ENCODE assay signal across 36 cellular contexts in genomic region chr1:58767143-58767542, GRCh38.
"Had no signal": no experiment of that assay in that cellular context is flagged by ENCODE, and none has a peak within 500 bp of the region (broad histone marks: within the 10 kb centered on the region; RNA-seq: fewer than 3 reads in every experiment).

No MANE protein-coding gene starts in this region.

- H3K27ac Mint-ChIP-seq: activated CD4-positive, alpha-beta T cell treated with anti-CD3 and anti-CD28 coated beads, Interleukin-2, amount 10 ng/mL, durations not matched to agents 24 days and 14 days; activated CD8-positive, alpha-beta T cell treated with anti-CD3 and anti-CD28 coated beads, Interleukin-2, amount 10 ng/mL, durations not matched to agents 7 days and 5 days; activated naive CD8-positive, alpha-beta T cell treated with anti-CD3 and anti-CD28 coated beads, Interleukin-2, amount 10 ng/mL, durations not matched to agents 7 days and 5 days; activated T-cell treated with anti-CD3 and anti-CD28 coated beads, Interleukin-2, amount 50 U/mL, for 24 hours; activated T-helper 2 cell treated with anti-CD3 and anti-CD28 coated beads, Interferon-gamma antibody, Interleukin-2, Interleukin-4, amounts not matched to agents 10 μg/mL and 5 μg/mL and 100 μg/mL, durations not matched to agents 14 hours and 24 hours and 36 hours; T-helper 1 cell treated with Interleukin-12 subunit alpha and Interleukin-12 subunit beta and Interleukin-4 antibody, amounts not matched to agents 30 μg/mL and 1 μg/mL, for 36 hours; T-helper 2 cell treated with Interferon-gamma antibody and Interleukin-4, amounts not matched to agents 5 μg/mL and 100 μg/mL, for 36 hours had no signal

- H3K36me3 ChIP-seq: ascending aorta, breast epithelium, MG63, Peyer's patch, SJCRH30 had no signal

- FAIRE-seq: TTC549 had no signal

- ATAC-seq: activated CD8-positive, alpha-beta T cell treated with anti-CD3 and anti-CD28 coated beads, Interleukin-2, amount 10 ng/mL, durations not matched to agents 7 days and 5 days; PC-3 had no signal

- H3K27me3 ChIP-seq: ascending aorta, breast epithelium, MG63, Peyer's patch, SJCRH30 had no signal

- H3K4me2 ChIP-seq: SK-N-SH had no signal

- H3K4me1 Mint-ChIP-seq: activated naive CD4-positive, alpha-beta T cell treated with anti-CD3 and anti-CD28 coated beads, Interleukin-2, amount 50 U/mL, for 24 hours had no signal

- H3K4me3 Mint-ChIP-seq: activated CD4-positive, alpha-beta T cell treated with anti-CD3 and anti-CD28 coated beads, Interleukin-2, amount 10 ng/mL, durations not matched to agents 24 days and 14 days; activated CD8-positive, alpha-beta T cell treated with anti-CD3 and anti-CD28 coated beads, Interleukin-2, amount 10 ng/mL, durations not matched to agents 7 days and 5 days; activated naive CD4-positive, alpha-beta T cell treated with anti-CD3 and anti-CD28 coated beads, Interleukin-2, amount 50 U/mL, for 24 hours; activated naive CD8-positive, alpha-beta T cell treated with anti-CD3 and anti-CD28 coated beads, Interleukin-2, amount 10 ng/mL, durations not matched to agents 7 days and 5 days; activated T-cell treated with anti-CD3 and anti-CD28 coated beads, Interleukin-2, amount 50 U/mL, for 24 hours; T-helper 1 cell treated with Interleukin-12 subunit alpha and Interleukin-12 subunit beta and Interleukin-4 antibody, amounts not matched to agents 30 μg/mL and 1 μg/mL, for 36 hours; T-helper 2 cell treated with Interferon-gamma antibody and Interleukin-4, amounts not matched to agents 5 μg/mL and 100 μg/mL, for 36 hours had no signal

- H3K36me3 Mint-ChIP-seq: activated naive CD4-positive, alpha-beta T cell treated with anti-CD3 and anti-CD28 coated beads, Interleukin-2, amount 50 U/mL, for 24 hours had no signal

- H3K9ac ChIP-seq: SK-N-SH had no signal

- H3K27ac ChIP-seq: ascending aorta, breast epithelium, Peyer's patch, RWPE1, SJCRH30 had no signal

- H3K9me3 Mint-ChIP-seq: activated CD4-positive, alpha-beta T cell treated with anti-CD3 and anti-CD28 coated beads, Interleukin-2, amount 10 ng/mL, durations not matched to agents 24 days and 14 days; activated naive CD4-positive, alpha-beta T cell treated with anti-CD3 and anti-CD28 coated beads, Interleukin-2, amount 50 U/mL, for 24 hours; activated naive CD8-positive, alpha-beta T cell treated with anti-CD3 and anti-CD28 coated beads, Interleukin-2, amount 10 ng/mL, durations not matched to agents 7 days and 5 days; activated T-cell treated with anti-CD3 and anti-CD28 coated beads, Interleukin-2, amount 50 U/mL, for 24 hours; activated T-helper 2 cell treated with anti-CD3 and anti-CD28 coated beads, Interferon-gamma antibody, Interleukin-2, Interleukin-4, amounts not matched to agents 10 μg/mL and 5 μg/mL and 100 μg/mL, durations not matched to agents 14 hours and 24 hours and 36 hours; T-helper 1 cell treated with Interleukin-12 subunit alpha and Interleukin-12 subunit beta and Interleukin-4 antibody, amounts not matched to agents 30 μg/mL and 1 μg/mL, for 36 hours; T-helper 2 cell treated with Interferon-gamma antibody and Interleukin-4, amounts not matched to agents 5 μg/mL and 100 μg/mL, for 36 hours had no signal

- H3K27me3 Mint-ChIP-seq: activated naive CD4-positive, alpha-beta T cell treated with anti-CD3 and anti-CD28 coated beads, Interleukin-2, amount 50 U/mL, for 24 hours; activated T-cell treated with anti-CD3 and anti-CD28 coated beads, Interleukin-2, amount 50 U/mL, for 24 hours had no signal

- DNase-seq: activated CD4-positive, alpha-beta T cell treated with anti-CD3 and anti-CD28 coated beads, Interleukin-2, amount 10 ng/mL, durations not matched to agents 24 days and 14 days; activated CD4-positive, alpha-beta T cell treated with anti-CD3 and anti-CD28 coated beads, Interleukin-2, amount 50 U/mL, for 48 hours; activated CD8-positive, alpha-beta T cell treated with anti-CD3 and anti-CD28 coated beads, Interleukin-2, amount 10 ng/mL, durations not matched to agents 7 days and 5 days; activated gamma-delta T cell; activated naive CD4-positive, alpha-beta T cell treated with Interleukin-2 at 50 U/mL for 16 hours; activated naive CD8-positive, alpha-beta T cell treated with anti-CD3 and anti-CD28 coated beads, Interleukin-2, amount 10 ng/mL, durations not matched to agents 7 days and 5 days; activated T-cell treated with anti-CD3 and anti-CD28 coated beads, Interleukin-2, amount 50 U/mL, for 24 hours; amygdala; caudate nucleus; cerebellar nuclear complex; Karpas-422; KBM-7; MG63; NCI-H1048; NCI-H1105 treated with DMSO at 0.1 percent for 48 hours; NCI-H1436; NCI-H1694; NCI-H1930; NCI-H2081 treated with DMSO at 0.1 percent for 48 hours; NCI-H226; NCI-H446 treated with DMSO at 0.1 percent for 48 hours; NCI-H524 treated with DMSO at 0.1 percent for 48 hours; NK-92 treated with Interleukin-12 subunit alpha and Interleukin-12 subunit beta, amount 100 ng/mL, for 24 hours; PC-3; Peyer's patch; SHP77; SJCRH30; SK-N-SH had no signal

- H3K9me3 ChIP-seq: ascending aorta, breast epithelium, MG63, Peyer's patch, SK-N-SH had no signal

- H3K4me3 ChIP-seq: ascending aorta, breast epithelium, MG63, Peyer's patch, SJCRH30 had no signal

- H3K4me1 ChIP-seq: breast epithelium, Peyer's patch had no signal
